Comparison of ENCODE assay signal across 12 cellular contexts in genomic region chr5:125348221-125348692, GRCh38.
DNase-seq lines count a peak whose midpoint lies in the region; ATAC-seq, FAIRE-seq and TF ChIP-seq lines count a peak whose summit lies in the region.
"Had no signal": no experiment of that assay in that cellular context is flagged by ENCODE, and none has a peak within 500 bp of the region (broad histone marks: within the 10 kb centered on the region; RNA-seq: fewer than 3 reads in every experiment).

No MANE protein-coding gene starts in this region.

- no peaks in the 10 kb centered on the region for H3K9me2 ChIP-seq in GM23248 (ENCODE audit: insufficient read depth)

- no peaks in the 10 kb centered on the region for H4K20me1 ChIP-seq in GM23248 (ENCODE audit: insufficient read depth)

- H3K9me3 ChIP-seq in GM23248 (ENCODE audit: low read depth) (no peaks in the 10 kb centered on the region), heart left ventricle (peaks cover 0 to 2% (median 0%) of the 10 kb centered on the region in 12 donors), small intestine (ENCODE audit: control insufficient read depth, low read depth) (no peaks in the 10 kb centered on the region), BE2C (no peaks in the 10 kb centered on the region)

- in situ Hi-C loops in GM23248 (cut with MboI): no loop called here

- no peak for FAIRE-seq in small intestine (lab: Jason Lieb, UNC)
- FAIRE-seq: GM18507 had no signal

- intact Hi-C loops in heart left ventricle (cut with DNase I): loop anchor here in 2 of 10 donors (10.0 kb wide), 2 partner anchors 513 to 603 kb away; partner anchors contain the start of gene ZNF608 (in 1 of the 2)

- ATAC-seq in heart left ventricle: peak in 3 of 4 donors; percentile 65 to 87 (median 85)
- no peak for ATAC-seq in HG03159 (IDR thresholded peaks at IDR 0.05; ENCODE audit: unreplicated experiment)
- ATAC-seq: activated T-cell treated with anti-CD3 and anti-CD28 coated beads, Interleukin-2, amount 50 U/mL, for 4 hours; left colon had no signal

- H3K9ac ChIP-seq in GM23248: no peak overlapping the region

- H3K4me2 ChIP-seq in GM23248 (ENCODE audit: unreplicated experiment): no peak overlapping the region

- DNase-seq in GM23248 (peak; percentile 15), RPMI7951 (ENCODE audit: low read depth) (peak; percentile 59), heart left ventricle (peak in 4 of 5 donors; percentile 25 to 51 (median 32)), pons (ENCODE audit: low spot score) (peak; percentile 84), small intestine (no peak), HPDE6-E6E7 (ENCODE audit: extremely low spot score) (no peak), BE2C (no peak)
- DNase-seq: activated T-cell treated with anti-CD3 and anti-CD28 coated beads, Interleukin-2, amount 50 U/mL, for 4 hours; left colon; NCI-H510A had no signal

- H3K4me3 ChIP-seq in GM23248 (no peak overlapping the region), heart left ventricle (peak overlapping the region in 4 of 12 donors; percentile 10 to 35 (median 26)), small intestine (ENCODE audit: low read depth in 1 of 2, low read length in 2 of 2) (no peak overlapping the region), BE2C (ENCODE audit: low read depth, low read length) (no peak overlapping the region)

- H3K27ac ChIP-seq in GM23248: no peak overlapping the region
- peak overlapping the region in 1 of 12 donors; percentile 6 for H3K27ac ChIP-seq in heart left ventricle
- no peak overlapping the region for H3K27ac ChIP-seq in small intestine (ENCODE audit: low read depth in 1 of 2, low read length in 1 of 2)

- H2AFZ ChIP-seq in GM23248: no peak overlapping the region

- WGBS in GM23248 (ENCODE audit: low coverage in 1 of 2, low lambda C conversion rate in 2 of 2, missing lambda C conversion rate in 2 of 2), 2 experiments: 60 to 69% methylated on average over 11 of the region's 11 CpGs
- 57 to 75% (median 72%) methylated on average over 11 of the region's 11 CpGs for WGBS in heart left ventricle, 4 donors
- 83 to 96% (median 93%) methylated on average over 11 of the region's 11 CpGs for WGBS in small intestine, 3 donors

- no peaks in the 10 kb centered on the region for H3K36me3 ChIP-seq in GM23248 (ENCODE audit: low read depth)
- H3K36me3 ChIP-seq in heart left ventricle: no peaks in the 10 kb centered on the region
- H3K36me3 ChIP-seq in small intestine (ENCODE audit: control insufficient read depth in 2 of 2, insufficient read depth in 2 of 2, low read length in 2 of 2): no peaks in the 10 kb centered on the region
- no peaks in the 10 kb centered on the region for H3K36me3 ChIP-seq in BE2C

- 0 out of 2 replicates have a peak, but pooled peaks cover 2% of the 10 kb centered on the region for H3K4me1 ChIP-seq in GM23248 (ENCODE audit: insufficient read depth)
- H3K4me1 ChIP-seq in heart left ventricle: peaks cover 0 to 22% (median 12%) of the 10 kb centered on the region in 12 donors
- no peaks in the 10 kb centered on the region for H3K4me1 ChIP-seq in small intestine (ENCODE audit: control insufficient read depth in 2 of 2, insufficient read depth in 1 of 2, low read depth in 1 of 2, low read length in 1 of 2)
- H3K4me1 ChIP-seq in BE2C: peaks cover 8% of the 10 kb centered on the region; the same call in 1 of the 2 replicates

- TF ChIP-seq POLR2A in heart left ventricle (IDR thresholded peaks at IDR 0.05): no peak

- H3K79me2 ChIP-seq in GM23248 (ENCODE audit: insufficient read depth): no peaks in the 10 kb centered on the region

- H3K27me3 ChIP-seq in GM23248 (replicated peaks; ENCODE audit: insufficient read depth): no peaks in the 10 kb centered on the region
- no peaks in the 10 kb centered on the region for H3K27me3 ChIP-seq in heart left ventricle
- H3K27me3 ChIP-seq in small intestine (ENCODE audit: control insufficient read depth in 2 of 2, insufficient read depth in 2 of 2, low read length in 2 of 2): no peaks in the 10 kb centered on the region
- H3K27me3 ChIP-seq in BE2C: no peaks in the 10 kb centered on the region

- peaks cover 4% of the 10 kb centered on the region; the same call in 1 of the 2 replicates for H3F3A ChIP-seq in GM23248 (ENCODE audit: insufficient read depth)

- TF ChIP-seq CTCF in heart left ventricle (IDR thresholded peaks at IDR 0.05): no peak
- no peak for TF ChIP-seq CTCF in BE2C (IDR thresholded peaks at IDR 0.05; ENCODE audit: low read depth, low read length)

Comparison
In these comparisons a context has a peak if more than half of its experiments do, and no peak if none do; other contexts are left out.
1. DNase-seq: peak in GM23248 (single experiment), RPMI7951 (single experiment), heart left ventricle (4 of 5) and pons (single experiment); none in small intestine (single experiment), HPDE6-E6E7 (single experiment) and BE2C (single experiment).